ENCODE assay signal across 1 cellular context in genomic region chr17:44188757-44189403, GRCh38.
TF ChIP-seq lines count a peak whose summit lies in the region.

No MANE protein-coding gene starts in this region.

TF ChIP-seq in HepG2, 621 proteins besides CTCF, POLR2A, EP300 and RAD21:
- TF ChIP-seq CEBPB (IDR thresholded peaks at IDR 0.05; ENCODE audit: borderline replicate concordance, low read depth, low read length): 0 out of 2 replicates have a peak, but pooled peaks have one; percentile 7
- no peak for TF ChIP-seq HDAC6 (IDR thresholded peaks at IDR 0.05; ENCODE audit: low read depth, low read length)
- TF ChIP-seq ZNF280B (CRISPR knock-in tag; IDR thresholded peaks at IDR 0.05; ENCODE audit: borderline replicate concordance): 0 out of 2 replicates have a peak, but pooled peaks have one; percentile 17
